ENCODE assay signal across 8 cellular contexts in the genomic region with DNA sequence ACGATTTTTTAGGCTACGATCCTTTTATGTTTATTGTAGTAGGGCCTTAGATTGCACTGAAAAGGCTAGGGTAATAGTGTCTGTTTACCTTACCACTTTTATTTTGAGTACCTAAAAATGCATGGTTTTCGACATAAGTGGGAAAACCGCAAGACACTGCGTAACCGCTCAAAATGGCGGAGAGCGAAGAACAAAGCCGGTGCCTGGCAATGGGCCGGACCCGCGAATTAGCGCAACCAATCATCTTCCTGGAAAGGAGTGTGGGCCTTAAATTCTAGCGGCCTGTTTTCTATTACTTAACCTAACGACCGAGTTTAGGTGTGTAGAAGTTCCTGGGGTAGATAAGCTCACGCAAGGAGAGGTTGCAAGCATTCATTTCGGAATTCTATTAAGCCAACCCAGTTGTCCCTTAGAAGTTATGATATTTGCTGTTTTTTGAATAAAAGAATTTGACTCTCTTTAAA.
DNase-seq lines count a peak whose midpoint lies in the region; ATAC-seq and TF ChIP-seq lines count a peak whose summit lies in the region.

No MANE protein-coding gene starts in this region.

- H3K27me3 ChIP-seq in MM.1S (replicated peaks; ENCODE audit: insufficient read depth, low read length) (no peaks in the 10 kb centered on the region), ovary (no peaks in the 10 kb centered on the region), uterus (no peaks in the 10 kb centered on the region)

- peaks cover 2% of the 10 kb centered on the region for H3K36me3 Mint-ChIP-seq in activated naive CD4-positive, alpha-beta T cell treated with anti-CD3 and anti-CD28 coated beads for 36 hours (ENCODE audit: low read depth)

- H3K4me1 ChIP-seq in MM.1S (ENCODE audit: low read length) (peaks cover 9% of the 10 kb centered on the region), ovary (ENCODE audit: insufficient read depth) (peaks cover 5% of the 10 kb centered on the region), uterus (no peaks in the 10 kb centered on the region)

- H3K9me3 ChIP-seq in MM.1S (replicated peaks; ENCODE audit: insufficient read depth, low read length), result no peaks in the 10 kb centered on the region
- H3K9me3 ChIP-seq in ovary, result no peaks in the 10 kb centered on the region
- no peaks in the 10 kb centered on the region for H3K9me3 ChIP-seq in uterus

- H3K4me3 Mint-ChIP-seq in activated naive CD4-positive, alpha-beta T cell treated with anti-CD3 and anti-CD28 coated beads for 36 hours, result no peak overlapping the region

- no peak for TF ChIP-seq EP300 in ovary (IDR thresholded peaks at IDR 0.05)

- H3K36me3 ChIP-seq in MM.1S (replicated peaks; ENCODE audit: insufficient read depth, low read length), result no peaks in the 10 kb centered on the region
- no peaks in the 10 kb centered on the region for H3K36me3 ChIP-seq in ovary
- no peaks in the 10 kb centered on the region for H3K36me3 ChIP-seq in uterus

- TF ChIP-seq CTCF in MM.1S (IDR thresholded peaks at IDR 0.05; ENCODE audit: low read length), result no peak
- no peak for TF ChIP-seq CTCF in ovary (IDR thresholded peaks at IDR 0.05)
- peak in 1 of 4 experiments; percentile 8 for TF ChIP-seq CTCF in uterus (IDR thresholded peaks at IDR 0.05)

- H3K9ac ChIP-seq in MM.1S (ENCODE audit: low read length), result peak overlapping the region; percentile 88

- no peak for TF ChIP-seq POLR2A in ovary (IDR thresholded peaks at IDR 0.05)
- peak; percentile 12 to 40 for TF ChIP-seq POLR2A in uterus (IDR thresholded peaks at IDR 0.05)

- intact Hi-C loops in activated naive CD4-positive, alpha-beta T cell treated with anti-CD3 and anti-CD28 coated beads for 36 hours (cut with micrococcal nuclease), result loop anchor here (1.0 to 2.0 kb wide), 4 partner anchors 8 to 80 kb away; a partner anchor contains a TSS
- intact Hi-C loops in Right ventricle myocardium inferior (cut with DNase I) (loop anchor here (2.0 to 5.0 kb wide), 2 partner anchors 67 to 82 kb away; a partner anchor contains a TSS), ovary (cut with DNase I) (no loop called here), uterus (cut with DNase I; ENCODE audit: low total_unique reads) (no loop called here)

- peaks cover 30% of the 10 kb centered on the region for H3F3A ChIP-seq in MM.1S (ENCODE audit: insufficient read depth, low read length)

- H3K4me2 ChIP-seq in MM.1S (ENCODE audit: low read depth, low read length), result peak overlapping the region; percentile 95

- peaks cover under 1% of the 10 kb centered on the region for H3K9me3 Mint-ChIP-seq in activated naive CD4-positive, alpha-beta T cell treated with anti-CD3 and anti-CD28 coated beads for 36 hours

- 0 out of 2 replicates have a peak overlapping the region, but pooled peaks have one; percentile 19 for H2AFZ ChIP-seq in MM.1S (ENCODE audit: low read length)

- H3K4me1 Mint-ChIP-seq in activated naive CD4-positive, alpha-beta T cell treated with anti-CD3 and anti-CD28 coated beads for 36 hours (ENCODE audit: low read depth), result peaks cover 14% of the 10 kb centered on the region

- H3K27ac Mint-ChIP-seq in activated naive CD4-positive, alpha-beta T cell treated with anti-CD3 and anti-CD28 coated beads for 36 hours, result no peak overlapping the region

- whole genome bisulfite sequencing in ovary, 3 donors, result 0 to 1% (median 0%) methylated on average over 18 of the region's 18 CpGs

- H3K9me2 ChIP-seq in MM.1S (replicated peaks; ENCODE audit: insufficient read depth, low read length), result no peaks in the 10 kb centered on the region

- H3K27me3 Mint-ChIP-seq in activated naive CD4-positive, alpha-beta T cell treated with anti-CD3 and anti-CD28 coated beads for 36 hours (ENCODE audit: low read depth), result no peaks in the 10 kb centered on the region

- peak; percentile 33 for ATAC-seq in GM21515 (IDR thresholded peaks at IDR 0.05; ENCODE audit: unreplicated experiment)
- ATAC-seq in Right ventricle myocardium inferior, result peak; percentile 70

- H3K4me3 ChIP-seq in MM.1S (ENCODE audit: low read length) (peak overlapping the region; percentile 68), ovary (peak overlapping the region; percentile 74), uterus (peak overlapping the region; percentile 73 to 75)

- DNase-seq in CMK (ENCODE audit: low read depth) (peak; percentile 78), MM.1S (peak; percentile 89), SIG-M5 treated with dmso at 0.1 percent for 504 hours (lab: John Stamatoyannopoulos, UW; ENCODE audit: unreplicated experiment) (peak; percentile 86), Right ventricle myocardium inferior (ENCODE audit: missing footprints) (peak; percentile 82), ovary (peak; percentile 76 to 90 (median 86)), uterus (peak; percentile 76 to 92)
- DNase-seq in activated naive CD4-positive, alpha-beta T cell treated with anti-CD3 and anti-CD28 coated beads for 36 hours, result peak; percentile 94

- H3K79me2 ChIP-seq in MM.1S (ENCODE audit: low read length), result no peaks in the 10 kb centered on the region

- H4K20me1 ChIP-seq in MM.1S (ENCODE audit: insufficient read depth, low read length), result no peaks in the 10 kb centered on the region

- peak overlapping the region; percentile 95 for H3K27ac ChIP-seq in MM.1S (ENCODE audit: low read length)
- H3K27ac ChIP-seq in ovary, result peak overlapping the region in 1 of 2 donors; percentile 94
- H3K27ac ChIP-seq in uterus, result peak overlapping the region; percentile 94 to 96

- CTCF ChIA-PET in activated naive CD4-positive, alpha-beta T cell treated with anti-CD3 and anti-CD28 coated beads for 36 hours (lab: Charles Lee), result interaction anchor here (1.9 kb wide), 2 partner anchors 9 to 11 kb away, joined by 6 to 13 read pairs; a partner anchor contains a TSS

Comparison
In these comparisons a context has a peak if more than half of its experiments do, and no peak if none do; other contexts are left out.
1. intact Hi-C loops: an anchor here in activated naive CD4-positive, alpha-beta T cell treated with anti-CD3 and anti-CD28 coated beads for 36 hours (1.0 to 2.0 kb wide) and Right ventricle myocardium inferior (2.0 to 5.0 kb wide); none called in ovary and uterus.